In the genomic region with DNA sequence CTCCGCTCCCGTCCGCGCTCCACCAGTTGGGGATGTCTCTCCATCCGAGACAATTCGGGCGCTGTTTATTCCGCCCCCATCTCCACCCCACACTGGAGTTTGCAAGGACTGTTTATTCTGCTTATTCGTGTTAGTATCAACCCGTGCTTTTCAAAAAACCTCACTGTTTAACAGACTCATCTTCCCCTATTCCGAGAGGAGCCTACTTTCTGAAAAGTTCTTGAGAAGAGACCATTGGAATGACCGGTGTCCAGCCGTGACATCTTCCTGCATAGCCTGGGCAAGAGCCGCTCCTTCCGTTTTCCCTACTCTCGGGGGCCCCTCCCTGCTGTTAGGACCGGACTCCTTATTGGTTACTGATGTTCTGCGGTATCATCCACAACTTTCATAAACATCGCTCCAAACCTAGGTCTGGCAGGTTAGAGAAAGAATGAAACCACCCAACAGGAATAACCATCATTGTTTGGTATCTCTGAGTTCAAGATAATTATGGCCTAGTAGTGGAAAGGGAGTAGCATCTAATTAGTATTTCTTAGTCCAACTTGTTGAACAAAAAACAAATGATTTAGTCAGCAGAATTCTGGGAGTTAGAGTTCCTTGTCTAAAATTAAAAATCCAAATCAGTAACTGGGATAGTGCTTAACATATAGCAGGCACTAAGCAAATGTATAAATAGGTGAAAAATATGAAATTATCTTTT, we compare ENCODE assay signal across 8 cellular contexts. TPM values are rescaled to one million over a fixed set of nuclear protein-coding genes. Genes with fewer than 3 reads are reported as not detected.
DNase-seq lines count a peak whose midpoint lies in the region; ATAC-seq lines count a peak whose summit lies in the region.

No MANE protein-coding gene starts in this region.

- ATAC-seq in GM19035 (IDR thresholded peaks at IDR 0.05; ENCODE audit: unreplicated experiment): peak; percentile 18
- ATAC-seq in HG03460 (IDR thresholded peaks at IDR 0.05; ENCODE audit: unreplicated experiment): peak; percentile 41

- H4K20me1 ChIP-seq in BLaER1: peaks cover 34% of the 10 kb centered on the region; the same call in 1 of the 2 replicates

- peak overlapping the region; percentile 81 for H3K4me2 ChIP-seq in BLaER1

- peak overlapping the region; percentile 82 for H3K4me3 ChIP-seq in BLaER1
- peak overlapping the region; percentile 70 to 88 for H3K4me3 ChIP-seq in esophagus (ENCODE audit: low read depth in 1 of 2, low read length in 2 of 2)
- H3K4me3 ChIP-seq in mononuclear cell (ENCODE audit: low read length): peak overlapping the region; percentile 93

- 0% methylated on average over 19 of the region's 19 CpGs for WGBS in esophagus, 2 donors

- peak overlapping the region; percentile 94 for H3K9ac ChIP-seq in BLaER1

- peak; percentile 63 for DNase-seq in NCI-H82 treated with DMSO at 0.1 percent for 48 hours (lab: John Stamatoyannopoulos, UW; ENCODE audit: unreplicated experiment)
- DNase-seq in activated CD8-positive, alpha-beta memory T cell treated with anti-CD3 and anti-CD28 coated beads, Interleukin-2, amount 50 U/mL, for 48 hours: peak; percentile 68
- DNase-seq in stimulated activated naive CD4-positive, alpha-beta T cell treated with Interleukin-2 at 50 U/mL for 16 hours (lab: John Stamatoyannopoulos, UW): peak; percentile 20

- no peaks in the 10 kb centered on the region for H3K9me3 ChIP-seq in BLaER1
- H3K9me3 ChIP-seq in esophagus (ENCODE audit: control insufficient read depth in 2 of 2, insufficient read depth in 1 of 2, low read depth in 1 of 2, low read length in 1 of 2): no peaks in the 10 kb centered on the region
- no peaks in the 10 kb centered on the region for H3K9me3 ChIP-seq in mononuclear cell (ENCODE audit: low read depth, low read length)

- H3K4me1 ChIP-seq in BLaER1 (peaks cover 11% of the 10 kb centered on the region), esophagus (ENCODE audit: control insufficient read depth in 2 of 2, insufficient read depth in 2 of 2, low read length in 1 of 2) (peaks cover 0 to 8% of the 10 kb centered on the region in 2 donors), mononuclear cell (ENCODE audit: insufficient read depth, low read length) (peaks cover 25% of the 10 kb centered on the region)

- H3K27me3 ChIP-seq in BLaER1 (no peaks in the 10 kb centered on the region), esophagus (ENCODE audit: control insufficient read depth in 1 of 2, insufficient read depth in 2 of 2, low read length in 2 of 2) (no peaks in the 10 kb centered on the region), mononuclear cell (ENCODE audit: insufficient read depth, low read length) (no peaks in the 10 kb centered on the region)

- H3K36me3 ChIP-seq in BLaER1 (peaks cover 9% of the 10 kb centered on the region), esophagus (ENCODE audit: control insufficient read depth in 2 of 2, insufficient read depth in 2 of 2, low read length in 1 of 2) (no peaks in the 10 kb centered on the region)

- H3K27ac ChIP-seq in BLaER1 (peak overlapping the region; percentile 92), esophagus (ENCODE audit: low read depth in 2 of 2, low read length in 1 of 2) (peak overlapping the region; percentile 98 to 99)

RNA-seq across cellular contexts. Expression of gene STXBP3, which starts 0.8 kb away (rescaled TPM):
- polyA plus RNA-seq in esophagus: 10 to 100 TPM; 26.1 to 37.5 TPM
- total RNA-seq in mononuclear cell: 98.9 TPM

RNA-seq across cellular contexts. Expression of gene FNDC7, which starts 34.6 kb away (rescaled TPM):
- not detected for polyA plus RNA-seq in esophagus
- total RNA-seq in mononuclear cell: 0.21 TPM

RNA-seq across cellular contexts. Expression of gene PRPF38B, which starts 55.2 kb away (rescaled TPM):
- polyA plus RNA-seq in esophagus: 10 to 100 TPM; 19.2 to 31.2 TPM
- 58.4 TPM for total RNA-seq in mononuclear cell

Comparison
In these comparisons a context has a peak if more than half of its experiments do, and no peak if none do; other contexts are left out.
1. Peak in every context shown above with its lines: DNase-seq, ATAC-seq, H3K4me3 ChIP-seq and H3K27ac ChIP-seq.